In the genomic region with DNA sequence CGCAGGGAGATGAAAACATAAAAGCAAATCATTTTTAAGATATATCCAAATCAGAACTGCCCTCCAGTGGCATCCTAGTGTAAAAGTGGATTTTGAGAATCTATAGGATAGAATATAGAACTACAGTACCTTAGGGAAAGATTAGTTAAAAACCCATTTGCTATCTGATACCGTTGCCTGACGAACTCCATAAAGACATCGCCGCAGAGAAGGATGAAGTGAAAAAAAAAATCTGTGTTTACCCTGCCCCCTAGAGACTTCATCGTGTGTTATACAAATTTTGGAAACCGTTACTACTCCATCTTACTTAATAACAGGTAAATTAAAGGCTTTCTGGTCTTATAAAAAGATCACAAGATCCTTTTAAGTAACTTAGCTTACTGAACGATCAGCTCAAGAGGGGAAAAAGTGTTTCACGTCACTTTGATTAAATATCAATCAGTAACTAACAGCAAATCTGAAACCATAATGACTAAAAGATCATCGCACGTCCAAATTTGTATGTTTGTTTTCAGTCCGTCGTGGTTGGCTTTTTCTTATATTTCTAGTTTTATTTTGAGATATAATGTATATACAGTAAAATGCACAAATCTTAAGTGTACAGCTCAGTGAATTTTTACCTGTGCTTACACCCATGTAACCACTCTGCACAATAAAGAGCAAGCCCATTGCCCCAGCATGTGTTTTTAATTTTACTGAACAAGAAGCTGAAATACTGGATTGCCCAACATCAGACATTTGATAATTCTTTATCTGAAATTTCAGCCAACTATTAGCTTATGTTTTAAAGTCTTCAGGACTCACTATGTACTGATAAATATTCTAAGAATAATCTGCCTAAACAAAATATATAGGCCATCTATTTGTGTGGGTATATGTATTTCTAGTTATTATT, we compare ENCODE assay signal across 8 cellular contexts. TPM values are rescaled to one million over a fixed set of nuclear protein-coding genes. Genes with fewer than 3 reads are reported as not detected.
DNase-seq lines count a peak whose midpoint lies in the region; ATAC-seq and TF ChIP-seq lines count a peak whose summit lies in the region.

No MANE protein-coding gene starts in this region.

- peak overlapping the region; percentile 53 for H3K27ac ChIP-seq in A673 (ENCODE audit: low read depth, low read length, poor library complexity, severe bottlenecking)

- BruUV-seq in A673 (replicated peaks; lab: Mats Ljungman, UMichigan): TSS peak; percentile 81

- no peaks in the 10 kb centered on the region for H3K27me3 ChIP-seq in A673 (replicated peaks; ENCODE audit: insufficient read depth, low read depth, low read length, poor library complexity)

- POLR2A ChIA-PET in A673 (lab: Charles Lee; ENCODE audit: low non-redundant PET): interaction anchor here (0.6 kb wide), 2 partner anchors 29 to 96 kb away, joined by 3 read pairs; no protein-coding TSS in a partner anchor

- no peaks in the 10 kb centered on the region for H3K9me3 ChIP-seq in A673 (ENCODE audit: low read depth, low read length, poor library complexity, severe bottlenecking)

- H3K4me1 ChIP-seq in A673 (ENCODE audit: insufficient read depth, low read length, poor library complexity, severe bottlenecking): peaks cover 30% of the 10 kb centered on the region

- H3K36me3 ChIP-seq in A673 (ENCODE audit: insufficient read depth, low read length, poor library complexity, severe bottlenecking): peaks cover 31% of the 10 kb centered on the region

- ATAC-seq in GM21528 (IDR thresholded peaks at IDR 0.05; ENCODE audit: low FRiP score, unreplicated experiment): peak; percentile 7

- CTCF ChIA-PET in A673 (lab: Charles Lee): interaction anchor here (0.6 to 1.8 kb wide), 4 partner anchors 27 to 117 kb away, joined by 3 to 6 read pairs (median 4); no protein-coding TSS in a partner anchor

- TF ChIP-seq CTCF in A673 (conservative IDR thresholded peaks at IDR 0.05; ENCODE audit: low read depth, low read length) (peak; percentile 26; the same call in 1 of the 2 replicates), fibroblast of mammary gland (conservative IDR thresholded peaks at IDR 0.05; ENCODE audit: control insufficient read depth, insufficient read depth, low read depth, low read length) (peak; percentile 18), retinal pigment epithelial cell (conservative IDR thresholded peaks at IDR 0.05; ENCODE audit: low read depth, low read length) (peak; percentile 5)

- peak overlapping the region; percentile 75 for H3K4me3 ChIP-seq in A673 (ENCODE audit: low read depth, low read length, poor library complexity, severe bottlenecking)
- peak overlapping the region; percentile 73 for H3K4me3 ChIP-seq in fibroblast of mammary gland (ENCODE audit: control insufficient read depth, low read depth, low read length)
- peak overlapping the region; percentile 84 for H3K4me3 ChIP-seq in retinal pigment epithelial cell (ENCODE audit: low read length)

- intact Hi-C loops in A673 (cut with micrococcal nuclease; ENCODE audit: unreplicated experiment): loop anchor here (2.0 kb wide), 3 partner anchors 77 to 379 kb away; partner anchors contain the start of gene PAQR8

- peak; percentile 60 for DNase-seq in A673 (ENCODE audit: low spot score)
- DNase-seq in RPMI7951 (ENCODE audit: low read depth): peak; percentile 51
- peak; percentile 63 for DNase-seq in fibroblast of mammary gland (ENCODE audit: low read depth)
- DNase-seq in retinal pigment epithelial cell (ENCODE audit: low read depth): no peak
- DNase-seq in iPS-NIHi7 (ENCODE audit: extremely low spot score): no peak
- DNase-seq in activated CD4-positive, alpha-beta T cell treated with anti-CD3 and anti-CD28 coated beads for 1 hour: no peak
- no peak for DNase-seq in activated CD4-positive, alpha-beta T cell treated with anti-CD3 and anti-CD28 coated beads for 4 hours

RNA-seq across cellular contexts. Expression of gene MCM3, which starts 0.9 kb away (rescaled TPM):
- total RNA-seq in A673 (2021): 233 and 240 TPM in 2 replicates
- total RNA-seq in RPMI7951 (2014; rRNA removed; shearing (Covaris generic)): 101 and 116 TPM in 2 replicates

RNA-seq across cellular contexts. Expression of gene IL17F, which starts 41.1 kb away (rescaled TPM):
- not detected in 2 replicates for total RNA-seq in A673 (2021)
- total RNA-seq in RPMI7951 (2014; rRNA removed; shearing (Covaris generic)): not detected in 2 replicates

Comparison
In these comparisons a context has a peak if more than half of its experiments do, and no peak if none do; other contexts are left out.
1. DNase-seq: peak in A673 (single experiment), RPMI7951 (single experiment) and fibroblast of mammary gland (single experiment); none in retinal pigment epithelial cell (single experiment), iPS-NIHi7 (single experiment), activated CD4-positive, alpha-beta T cell treated with anti-CD3 and anti-CD28 coated beads for 1 hour (single experiment) and activated CD4-positive, alpha-beta T cell treated with anti-CD3 and anti-CD28 coated beads for 4 hours (0 of 2).
2. Peak in every context shown above with its lines, with median percentiles within 50 percentile points of each other: H3K4me3 ChIP-seq and CTCF ChIP-seq.